In the genomic region with DNA sequence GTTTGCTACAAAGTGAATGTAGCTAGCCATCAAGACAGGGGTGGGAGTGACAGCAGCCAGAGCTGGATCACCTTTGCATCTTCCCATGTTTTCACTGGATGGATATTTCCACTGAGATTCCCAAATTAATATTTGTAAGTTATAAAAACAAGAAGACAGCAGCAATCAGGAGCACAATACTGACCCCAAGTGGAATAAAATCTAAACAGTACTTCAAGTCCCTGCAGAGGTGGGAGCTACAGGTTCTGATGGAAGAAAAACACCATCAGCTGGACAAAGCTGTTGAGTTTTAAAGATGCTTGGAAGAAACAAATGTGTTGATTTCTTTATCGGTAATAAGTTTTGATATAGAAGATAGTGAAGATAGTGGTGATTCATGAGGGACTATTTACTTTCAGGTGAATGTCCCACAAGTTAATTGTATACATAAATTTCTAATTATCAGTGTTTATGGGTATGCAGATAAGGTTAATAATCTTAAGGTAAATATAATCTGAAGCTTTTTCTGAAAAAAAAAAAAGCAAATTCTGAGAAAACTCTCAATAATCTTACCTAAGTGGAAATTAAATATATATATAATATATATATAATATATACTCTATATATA, we compare ENCODE assay signal across 9 cellular contexts.
A peak's percentile ranks its signal among the peaks of the same experiment; 100 is the strongest.
DNase-seq lines count a peak whose midpoint lies in the region; ATAC-seq and TF ChIP-seq lines count a peak whose summit lies in the region.
"Had no signal": no experiment of that assay in that cellular context is flagged by ENCODE, and none has a peak within 500 bp of the region (broad histone marks: within the 10 kb centered on the region; RNA-seq: fewer than 3 reads in every experiment).

No MANE protein-coding gene starts in this region.

- no peak for TF ChIP-seq EP300 in esophagus muscularis mucosa (IDR thresholded peaks at IDR 0.05)

- H3K9me3 Mint-ChIP-seq in osteocyte (ENCODE audit: unreplicated experiment), result no peaks in the 10 kb centered on the region
- no peaks in the 10 kb centered on the region for H3K9me3 Mint-ChIP-seq in activated T-helper 2 cell treated with anti-CD3 and anti-CD28 coated beads, Interferon-gamma antibody, Interleukin-2, Interleukin-4, amounts not matched to agents 10 μg/mL and 5 μg/mL and 100 μg/mL, durations not matched to agents 14 hours and 24 hours and 36 hours
- H3K9me3 Mint-ChIP-seq in stimulated activated naive B cell treated with anti-CD40 and anti-IgM and Interleukin-4, amounts not matched to agents 10 μg/mL and 1 μg/mL and 100 μg/mL, for 72 hours, result peaks cover 0 to 2% of the 10 kb centered on the region in 2 donors

- no peaks in the 10 kb centered on the region for H3K36me3 Mint-ChIP-seq in osteocyte (ENCODE audit: unreplicated experiment)
- no peaks in the 10 kb centered on the region for H3K36me3 Mint-ChIP-seq in activated T-helper 2 cell treated with anti-CD3 and anti-CD28 coated beads, Interferon-gamma antibody, Interleukin-2, Interleukin-4, amounts not matched to agents 10 μg/mL and 5 μg/mL and 100 μg/mL, durations not matched to agents 14 hours and 24 hours and 36 hours (ENCODE audit: low read depth)
- H3K36me3 Mint-ChIP-seq in stimulated activated naive B cell treated with anti-CD40 and anti-IgM and Interleukin-4, amounts not matched to agents 10 μg/mL and 1 μg/mL and 100 μg/mL, for 72 hours, result no peaks in the 10 kb centered on the region
- H3K36me3 Mint-ChIP-seq: IgD-negative memory B cell had no signal

- DNase-seq in GM12865 (ENCODE audit: low read depth) (peak; percentile 15), NCI-H748 treated with DMSO at 0.1 percent for 48 hours (lab: John Stamatoyannopoulos, UW) (peak; percentile 26), esophagus muscularis mucosa (ENCODE audit: extremely low spot score) (peak; percentile 42), osteocyte (ENCODE audit: extremely low spot score, unreplicated experiment) (no peak), SIG-M5 treated with dmso at 0.1 percent for 504 hours (lab: John Stamatoyannopoulos, UW; ENCODE audit: unreplicated experiment) (no peak)
- no peak for DNase-seq in activated T-helper 2 cell treated with anti-CD3 and anti-CD28 coated beads, Interferon-gamma antibody, Interleukin-2, Interleukin-4, amounts not matched to agents 10 μg/mL and 5 μg/mL and 100 μg/mL, durations not matched to agents 14 hours and 24 hours and 36 hours (ENCODE audit: low spot score)
- no peak for DNase-seq in stimulated activated naive B cell treated with anti-CD40 and anti-IgM and Interleukin-4, amounts not matched to agents 10 μg/mL and 1 μg/mL and 100 μg/mL, for 72 hours

- no peak overlapping the region for H3K27ac ChIP-seq in esophagus muscularis mucosa (replicated peaks in 1 of 4)

- no peak overlapping the region for H3K4me3 ChIP-seq in GM12865 (ENCODE audit: low read depth, low read length)
- no peak overlapping the region for H3K4me3 ChIP-seq in esophagus muscularis mucosa

- no peak overlapping the region for H3K4me3 Mint-ChIP-seq in osteocyte (ENCODE audit: unreplicated experiment)
- H3K4me3 Mint-ChIP-seq in activated T-helper 2 cell treated with anti-CD3 and anti-CD28 coated beads, Interferon-gamma antibody, Interleukin-2, Interleukin-4, amounts not matched to agents 10 μg/mL and 5 μg/mL and 100 μg/mL, durations not matched to agents 14 hours and 24 hours and 36 hours (ENCODE audit: low read depth), result no peak overlapping the region
- no peak overlapping the region for H3K4me3 Mint-ChIP-seq in stimulated activated naive B cell treated with anti-CD40 and anti-IgM and Interleukin-4, amounts not matched to agents 10 μg/mL and 1 μg/mL and 100 μg/mL, for 72 hours
- H3K4me3 Mint-ChIP-seq: IgD-negative memory B cell had no signal

- no peaks in the 10 kb centered on the region for H3K36me3 ChIP-seq in esophagus muscularis mucosa

- TF ChIP-seq POLR2A in esophagus muscularis mucosa (IDR thresholded peaks at IDR 0.05; ENCODE audit: low read depth), result no peak

- 48% methylated on average over 1 of the region's 1 CpG for WGBS in esophagus muscularis mucosa

- TF ChIP-seq CTCF in GM12865 (IDR thresholded peaks at IDR 0.05; ENCODE audit: insufficient read depth, low read depth, low read length, missing control alignments) (peak; percentile 19), esophagus muscularis mucosa (IDR thresholded peaks at IDR 0.05) (peak; percentile 61 to 66 (median 61)), osteocyte (IDR thresholded peaks at IDR 0.05) (peak; percentile 77)

- no peak overlapping the region for H3K27ac Mint-ChIP-seq in osteocyte (ENCODE audit: unreplicated experiment)
- H3K27ac Mint-ChIP-seq in activated T-helper 2 cell treated with anti-CD3 and anti-CD28 coated beads, Interferon-gamma antibody, Interleukin-2, Interleukin-4, amounts not matched to agents 10 μg/mL and 5 μg/mL and 100 μg/mL, durations not matched to agents 14 hours and 24 hours and 36 hours, result no peak overlapping the region
- no peak overlapping the region for H3K27ac Mint-ChIP-seq in stimulated activated naive B cell treated with anti-CD40 and anti-IgM and Interleukin-4, amounts not matched to agents 10 μg/mL and 1 μg/mL and 100 μg/mL, for 72 hours
- H3K27ac Mint-ChIP-seq: IgD-negative memory B cell had no signal

- ATAC-seq in GM21786 (IDR thresholded peaks at IDR 0.05; ENCODE audit: unreplicated experiment), result no peak
- ATAC-seq in stimulated activated naive B cell treated with anti-CD40 and anti-IgM and Interleukin-4, amounts not matched to agents 10 μg/mL and 1 μg/mL and 100 μg/mL, for 72 hours (replicated peaks), result no peak

- no peaks in the 10 kb centered on the region for H3K27me3 ChIP-seq in esophagus muscularis mucosa

- intact Hi-C loops in esophagus muscularis mucosa (cut with DNase I), result loop anchor here (10.0 kb wide), 1 partner anchor 196 kb away; no protein-coding TSS in a partner anchor
- intact Hi-C loops in activated T-helper 2 cell treated with anti-CD3 and anti-CD28 coated beads, Interferon-gamma antibody, Interleukin-2, Interleukin-4, amounts not matched to agents 10 μg/mL and 5 μg/mL and 100 μg/mL, durations not matched to agents 14 hours and 24 hours and 36 hours (cut with micrococcal nuclease), result no loop called here

- H3K4me1 Mint-ChIP-seq in osteocyte (ENCODE audit: unreplicated experiment), result no peaks in the 10 kb centered on the region
- no peaks in the 10 kb centered on the region for H3K4me1 Mint-ChIP-seq in activated T-helper 2 cell treated with anti-CD3 and anti-CD28 coated beads, Interferon-gamma antibody, Interleukin-2, Interleukin-4, amounts not matched to agents 10 μg/mL and 5 μg/mL and 100 μg/mL, durations not matched to agents 14 hours and 24 hours and 36 hours (ENCODE audit: low read depth)
- peaks cover 2 to 5% of the 10 kb centered on the region in 2 donors for H3K4me1 Mint-ChIP-seq in stimulated activated naive B cell treated with anti-CD40 and anti-IgM and Interleukin-4, amounts not matched to agents 10 μg/mL and 1 μg/mL and 100 μg/mL, for 72 hours
- H3K4me1 Mint-ChIP-seq: IgD-negative memory B cell had no signal

- H3K27me3 Mint-ChIP-seq in osteocyte (ENCODE audit: unreplicated experiment), result peaks cover 26% of the 10 kb centered on the region
- peaks cover 4% of the 10 kb centered on the region for H3K27me3 Mint-ChIP-seq in activated T-helper 2 cell treated with anti-CD3 and anti-CD28 coated beads, Interferon-gamma antibody, Interleukin-2, Interleukin-4, amounts not matched to agents 10 μg/mL and 5 μg/mL and 100 μg/mL, durations not matched to agents 14 hours and 24 hours and 36 hours (ENCODE audit: low read depth)
- H3K27me3 Mint-ChIP-seq in stimulated activated naive B cell treated with anti-CD40 and anti-IgM and Interleukin-4, amounts not matched to agents 10 μg/mL and 1 μg/mL and 100 μg/mL, for 72 hours, result peaks cover 4 to 21% of the 10 kb centered on the region in 2 donors
- H3K27me3 Mint-ChIP-seq: IgD-negative memory B cell had no signal

- no peaks in the 10 kb centered on the region for H3K9me3 ChIP-seq in esophagus muscularis mucosa

- H3K4me1 ChIP-seq in esophagus muscularis mucosa, result peaks cover 0 to 33% (median 21%) of the 10 kb centered on the region in 4 donors

Comparison
In these comparisons a context has a peak if more than half of its experiments do, and no peak if none do; other contexts are left out.
1. DNase-seq: peak in GM12865 (single experiment), NCI-H748 treated with DMSO at 0.1 percent for 48 hours (single experiment) and esophagus muscularis mucosa (single experiment); none in osteocyte (single experiment), SIG-M5 treated with dmso at 0.1 percent for 504 hours (single experiment), activated T-helper 2 cell treated with anti-CD3 and anti-CD28 coated beads, Interferon-gamma antibody, Interleukin-2, Interleukin-4, amounts not matched to agents 10 μg/mL and 5 μg/mL and 100 μg/mL, durations not matched to agents 14 hours and 24 hours and 36 hours (single experiment) and stimulated activated naive B cell treated with anti-CD40 and anti-IgM and Interleukin-4, amounts not matched to agents 10 μg/mL and 1 μg/mL and 100 μg/mL, for 72 hours (single experiment).
2. CTCF ChIP-seq: peak in every context shown above with its lines; median percentile 77 in osteocyte; 61 in esophagus muscularis mucosa; 19 in GM12865.